ENCODE assay signal across 8 cellular contexts in the genomic region with DNA sequence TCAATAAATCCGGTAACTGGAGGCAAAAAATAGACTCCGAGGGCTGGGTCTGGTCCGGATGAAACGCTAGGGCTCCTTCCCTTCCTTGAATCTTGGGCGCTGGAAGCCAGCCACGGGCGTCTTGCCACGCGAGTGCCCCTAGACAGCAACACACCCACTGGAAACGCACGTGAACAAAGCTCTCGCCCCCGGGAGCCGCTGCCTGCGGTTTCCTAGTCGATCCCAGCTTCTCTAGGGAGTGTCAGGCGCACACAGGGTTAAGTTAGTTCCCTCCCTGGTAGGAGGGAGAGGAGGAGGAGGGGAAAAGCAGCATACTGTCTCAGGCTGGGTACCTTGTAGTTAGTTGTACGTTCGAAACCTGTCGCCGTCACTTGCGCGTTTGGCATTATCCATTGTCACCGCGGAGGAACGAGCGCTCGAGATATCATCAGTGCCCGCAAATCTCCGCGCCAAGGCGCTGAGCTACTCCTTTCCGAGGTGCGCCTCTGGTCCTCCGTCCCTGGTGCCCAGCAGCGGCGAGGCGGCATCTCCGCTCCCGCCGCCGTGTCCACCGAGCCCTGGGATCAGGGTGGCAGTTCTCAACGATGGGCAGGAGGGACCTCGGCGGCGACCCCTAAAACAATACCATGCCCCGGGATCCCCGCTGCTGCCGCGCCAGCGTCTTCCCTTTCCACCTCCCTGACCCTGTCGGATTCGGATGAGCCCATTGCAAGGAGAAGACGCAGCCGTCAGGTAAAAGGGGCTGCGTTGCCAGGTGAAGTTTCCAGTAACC. TPM values are rescaled to one million over a fixed set of nuclear protein-coding genes. Genes with fewer than 3 reads are reported as not detected.
DNase-seq lines count a peak whose midpoint lies in the region; ATAC-seq and TF ChIP-seq lines count a peak whose summit lies in the region.

A gene with protein sequence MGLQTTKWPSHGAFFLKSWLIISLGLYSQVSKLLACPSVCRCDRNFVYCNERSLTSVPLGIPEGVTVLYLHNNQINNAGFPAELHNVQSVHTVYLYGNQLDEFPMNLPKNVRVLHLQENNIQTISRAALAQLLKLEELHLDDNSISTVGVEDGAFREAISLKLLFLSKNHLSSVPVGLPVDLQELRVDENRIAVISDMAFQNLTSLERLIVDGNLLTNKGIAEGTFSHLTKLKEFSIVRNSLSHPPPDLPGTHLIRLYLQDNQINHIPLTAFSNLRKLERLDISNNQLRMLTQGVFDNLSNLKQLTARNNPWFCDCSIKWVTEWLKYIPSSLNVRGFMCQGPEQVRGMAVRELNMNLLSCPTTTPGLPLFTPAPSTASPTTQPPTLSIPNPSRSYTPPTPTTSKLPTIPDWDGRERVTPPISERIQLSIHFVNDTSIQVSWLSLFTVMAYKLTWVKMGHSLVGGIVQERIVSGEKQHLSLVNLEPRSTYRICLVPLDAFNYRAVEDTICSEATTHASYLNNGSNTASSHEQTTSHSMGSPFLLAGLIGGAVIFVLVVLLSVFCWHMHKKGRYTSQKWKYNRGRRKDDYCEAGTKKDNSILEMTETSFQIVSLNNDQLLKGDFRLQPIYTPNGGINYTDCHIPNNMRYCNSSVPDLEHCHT (plus strand): TSS at position 342 of the 772 bp plus-strand sequence. CDS start 91,371 bp downstream, outside the sequence.

- TF ChIP-seq POLR2A in stomach (IDR thresholded peaks at IDR 0.05), result no peak

- no peak for TF ChIP-seq EP300 in stomach (IDR thresholded peaks at IDR 0.05)

- ATAC-seq in GM21619 (IDR thresholded peaks at IDR 0.05; ENCODE audit: unreplicated experiment), result no peak
- no peak for ATAC-seq in GM18511 (IDR thresholded peaks at IDR 0.05; ENCODE audit: unreplicated experiment)

- H3K27ac Mint-ChIP-seq in chondrocyte (ENCODE audit: unreplicated experiment), result peak within 1 kb of the TSS; percentile 98

- H3K36me3 Mint-ChIP-seq in chondrocyte (ENCODE audit: low read depth), result no peaks in the 10 kb centered on the region

- H3K4me1 ChIP-seq in stomach, result peaks cover 32 to 63% (median 55%) of the 10 kb centered on the region in 4 donors

- no peaks in the 10 kb centered on the region for H3K9me3 ChIP-seq in stomach

- intact Hi-C loops in stomach (cut with DNase I; ENCODE audit: low total_unique reads), result no loop called here

- DNase-seq in DMS53 (lab: John Stamatoyannopoulos, UW), result peak; percentile 70
- no peak for DNase-seq in DMS53 treated with DMSO at 0.1 percent for 48 hours (lab: John Stamatoyannopoulos, UW; ENCODE audit: unreplicated experiment)
- DNase-seq in chondrocyte (ENCODE audit: low spot score), result no peak
- DNase-seq in kidney glomerular epithelial cell (lab: John Stamatoyannopoulos, UW), result peak; percentile 14
- DNase-seq in stomach, result peak; percentile 39
- no peak for DNase-seq in MV-4-11 (lab: John Stamatoyannopoulos, UW)

- 1 to 4% (median 2%) methylated on average over 46 to 57 of the region's 57 CpGs for WGBS in stomach, 5 donors

- peak within 1 kb of the TSS; percentile 53 to 73 (median 66) for H3K4me3 ChIP-seq in stomach

- H3K27me3 Mint-ChIP-seq in chondrocyte (ENCODE audit: low read depth), result no peaks in the 10 kb centered on the region

- peaks cover 39% of the 10 kb centered on the region for H3K4me1 Mint-ChIP-seq in chondrocyte (ENCODE audit: low read depth)

- no peaks in the 10 kb centered on the region for H3K9me3 Mint-ChIP-seq in chondrocyte (ENCODE audit: low read depth)

- peak within 1 kb of the TSS; percentile 27 to 81 (median 68) for H3K27ac ChIP-seq in stomach

- peaks cover 7 to 65% (median 58%) of the 10 kb centered on the region in 3 donors for H3K27me3 ChIP-seq in stomach

- no peaks in the 10 kb centered on the region for H3K36me3 ChIP-seq in stomach

- TF ChIP-seq CTCF in chondrocyte (IDR thresholded peaks at IDR 0.05), result no peak
- no peak for TF ChIP-seq CTCF in stomach (IDR thresholded peaks at IDR 0.05)

- peak within 1 kb of the TSS; percentile 91 for H3K4me3 Mint-ChIP-seq in chondrocyte (ENCODE audit: unreplicated experiment)

RNA-seq across cellular contexts. Expression of the gene that starts here (rescaled TPM):
- total RNA-seq in chondrocyte (170 to 241 TPM (median 227 TPM) in 3 replicates), stomach (10 to 100 TPM in 1 of 5 donors, 1 to 10 TPM in 1, under 1 TPM in 3; 0.45 to 34.1 (median 0.87) TPM)
- polyA plus RNA-seq in stomach, result 1 to 10 TPM in 2 of 3 donors, under 1 TPM in 1; 0.68 to 1.8 (median 1.5) TPM

Comparison
In these comparisons a context has a peak if more than half of its experiments do, and no peak if none do; other contexts are left out.
1. DNase-seq: peak in DMS53 (single experiment), kidney glomerular epithelial cell (single experiment) and stomach (single experiment); none in DMS53 treated with DMSO at 0.1 percent for 48 hours (single experiment), chondrocyte (single experiment) and MV-4-11 (single experiment).